Comparison of ENCODE assay signal across 8 cellular contexts in genomic region chr7:129612112-129613015, GRCh38. TPM values are rescaled to one million over a fixed set of nuclear protein-coding genes. Genes with fewer than 3 reads are reported as not detected.
DNase-seq lines count a peak whose midpoint lies in the region; ATAC-seq and TF ChIP-seq lines count a peak whose summit lies in the region.

No MANE protein-coding gene starts in this region.

- WGBS in prostate gland, result under 1% methylated on average over 50 of the region's 64 CpGs

- H3K27me3 ChIP-seq in right atrium auricular region (no peaks in the 10 kb centered on the region), prostate gland (replicated peaks; ENCODE audit: insufficient read depth) (no peaks in the 10 kb centered on the region)

- peaks cover 0 to 33% of the 10 kb centered on the region in 2 donors for H3K4me1 ChIP-seq in right atrium auricular region
- H3K4me1 ChIP-seq in prostate gland (replicated peaks), result peaks cover 7% of the 10 kb centered on the region

- ATAC-seq in GM19025 (IDR thresholded peaks at IDR 0.05; ENCODE audit: low read depth, unreplicated experiment), result peak; percentile 15
- ATAC-seq in HG03571 (IDR thresholded peaks at IDR 0.05; ENCODE audit: unreplicated experiment), result peak; percentile 20

- intact Hi-C loops in prostate gland (cut with DNase I), result loop anchor here (5.0 kb wide), 1 partner anchor 215 kb away; no protein-coding TSS in a partner anchor

- H3K9me3 ChIP-seq in right atrium auricular region (no peaks in the 10 kb centered on the region), prostate gland (no peaks in the 10 kb centered on the region)

- H3K36me3 ChIP-seq in right atrium auricular region (no peaks in the 10 kb centered on the region), prostate gland (no peaks in the 10 kb centered on the region)

- TF ChIP-seq POLR2A in prostate gland (IDR thresholded peaks at IDR 0.05), result no peak

- TF ChIP-seq CTCF in right atrium auricular region (IDR thresholded peaks at IDR 0.05), result peak; percentile 41 to 71
- peak in 3 of 4 experiments; percentile 18 to 58 (median 52) for TF ChIP-seq CTCF in prostate gland (IDR thresholded peaks at IDR 0.05)

- H3K27ac ChIP-seq in right atrium auricular region, result peak overlapping the region; percentile 93 to 99
- peak overlapping the region; percentile 92 for H3K27ac ChIP-seq in prostate gland

- H3K4me3 ChIP-seq in right atrium auricular region (peak overlapping the region; percentile 76 to 93), prostate gland (peak overlapping the region; percentile 72 to 79)

- DNase-seq in AML-193 (lab: John Stamatoyannopoulos, UW) (peak; percentile 37 to 56), SK-N-DZ (ENCODE audit: low spot score) (peak; percentile 26), amygdala (lab: John Stamatoyannopoulos, UW) (peak in 30 of 56 donors; percentile 5 to 60 (median 26)), right atrium auricular region (ENCODE audit: low spot score) (no peak), prostate gland (ENCODE audit: low spot score) (peak; percentile 57), cerebellar nuclear complex (lab: John Stamatoyannopoulos, UW) (no peak)

RNA-seq across cellular contexts. Expression of gene NRF1, which starts 0.8 kb away (rescaled TPM):
- 8.8 and 15.2 TPM in 2 replicates for polyA plus RNA-seq in SK-N-DZ (2014; cell fraction: cytosol; rRNA removed)
- 11.9 and 14.8 TPM in 2 replicates for polyA plus RNA-seq in SK-N-DZ (2014; cell fraction: nucleus; rRNA removed)
- total RNA-seq in right atrium auricular region (10 to 100 TPM; 14.9 to 21.2 TPM), prostate gland (10 to 100 TPM; 22.3 to 27.0 TPM)

Comparison
In these comparisons a context has a peak if more than half of its experiments do, and no peak if none do; other contexts are left out.
1. DNase-seq: peak in AML-193 (2 of 2), SK-N-DZ (single experiment), amygdala (30 of 56) and prostate gland (single experiment); none in right atrium auricular region (single experiment) and cerebellar nuclear complex (0 of 2).